In the genomic region with DNA sequence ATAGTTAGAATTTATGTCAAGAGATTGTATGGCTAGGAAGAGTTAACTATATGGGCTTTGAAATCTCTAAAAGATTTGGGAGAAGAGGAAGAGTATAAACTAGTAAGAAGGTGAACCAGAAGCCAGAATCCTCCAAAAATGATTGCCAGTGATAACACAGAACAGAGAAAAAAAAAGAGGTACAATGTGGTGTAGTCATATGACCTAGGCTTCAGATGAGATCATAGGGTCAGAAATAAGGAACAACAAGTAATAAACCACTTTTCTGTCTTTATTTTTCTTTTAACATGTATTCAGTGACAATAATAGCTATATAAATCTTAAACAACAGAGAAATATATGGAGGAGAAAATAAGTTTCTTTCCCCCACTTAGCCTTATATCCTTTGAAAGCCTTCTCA, we compare ENCODE assay signal across 8 cellular contexts. TPM values are rescaled to one million over a fixed set of nuclear protein-coding genes. Genes with fewer than 3 reads are reported as not detected.
A peak's percentile ranks its signal among the peaks of the same experiment; 100 is the strongest.
DNase-seq lines count a peak whose midpoint lies in the region; ATAC-seq, FAIRE-seq and TF ChIP-seq lines count a peak whose summit lies in the region.
"Had no signal": no experiment of that assay in that cellular context is flagged by ENCODE, and none has a peak within 500 bp of the region (broad histone marks: within the 10 kb centered on the region; RNA-seq: fewer than 3 reads in every experiment).

No MANE protein-coding gene starts in this region.

- H3K27me3 Mint-ChIP-seq in CD4-positive, alpha-beta memory T cell, result peaks cover 0 to 2% of the 10 kb centered on the region in 2 donors
- no peaks in the 10 kb centered on the region; the same call in 1 of the 2 replicates for H3K27me3 Mint-ChIP-seq in WTC11 (ENCODE audit: low read depth)
- no peaks in the 10 kb centered on the region for H3K27me3 Mint-ChIP-seq in naive thymus-derived CD8-positive, alpha-beta T cell

- TF ChIP-seq POLR2A in prostate gland (IDR thresholded peaks at IDR 0.05), result no peak

- no peaks in the 10 kb centered on the region for H3K36me3 ChIP-seq in CD4-positive, alpha-beta memory T cell (ENCODE audit: insufficient read depth, low read length)
- H3K36me3 ChIP-seq in prostate gland, result no peaks in the 10 kb centered on the region

- peaks cover 52% of the 10 kb centered on the region for H3K4me1 ChIP-seq in CD4-positive, alpha-beta memory T cell (ENCODE audit: insufficient read depth, low read length)
- H3K4me1 ChIP-seq in prostate gland (replicated peaks), result peaks cover 6% of the 10 kb centered on the region

- H3K36me3 Mint-ChIP-seq in CD4-positive, alpha-beta memory T cell, result peaks cover under 1 to 21% of the 10 kb centered on the region in 2 donors
- no peaks in the 10 kb centered on the region for H3K36me3 Mint-ChIP-seq in WTC11
- peaks cover 0 to 13% (median 0%) of the 10 kb centered on the region in 3 donors for H3K36me3 Mint-ChIP-seq in naive thymus-derived CD8-positive, alpha-beta T cell

- peaks cover 0 to 2% (median 0%) of the 10 kb centered on the region in 8 donors for H3K9me3 Mint-ChIP-seq in CD4-positive, alpha-beta memory T cell
- no peaks in the 10 kb centered on the region for H3K9me3 Mint-ChIP-seq in WTC11
- H3K9me3 Mint-ChIP-seq in naive thymus-derived CD8-positive, alpha-beta T cell, result no peaks in the 10 kb centered on the region

- FAIRE-seq in D721Med (lab: Jason Lieb, UNC), result no peak

- no peaks in the 10 kb centered on the region for H3K27me3 ChIP-seq in CD4-positive, alpha-beta memory T cell (ENCODE audit: insufficient read depth, low read length)
- H3K27me3 ChIP-seq in HL-60 (ENCODE audit: insufficient read depth, poor library complexity, severe bottlenecking), result no peaks in the 10 kb centered on the region
- H3K27me3 ChIP-seq in prostate gland (replicated peaks; ENCODE audit: insufficient read depth), result no peaks in the 10 kb centered on the region

- intact Hi-C loops in CD4-positive, alpha-beta memory T cell (cut with micrococcal nuclease), result loop anchor here (5.0 kb wide), 1 partner anchor 438 kb away; no protein-coding TSS in a partner anchor
- intact Hi-C loops in prostate gland (cut with DNase I), result loop anchor here (5.0 kb wide), 1 partner anchor 33 kb away; no protein-coding TSS in a partner anchor

- H3K4me1 Mint-ChIP-seq in CD4-positive, alpha-beta memory T cell, result peaks cover 38 to 79% (median 53%) of the 10 kb centered on the region in 4 donors
- H3K4me1 Mint-ChIP-seq in WTC11, result peaks cover 41% of the 10 kb centered on the region
- peaks cover 25 to 75% (median 58%) of the 10 kb centered on the region in 4 donors for H3K4me1 Mint-ChIP-seq in naive thymus-derived CD8-positive, alpha-beta T cell

- ATAC-seq in WTC11 (no peak), HG02970 (IDR thresholded peaks at IDR 0.05; ENCODE audit: low FRiP score, unreplicated experiment) (no peak)
- no peak for ATAC-seq in naive thymus-derived CD8-positive, alpha-beta T cell

- no peak for TF ChIP-seq CTCF in HL-60 (IDR thresholded peaks at IDR 0.05; ENCODE audit: insufficient read depth, low read length)
- TF ChIP-seq CTCF in WTC11 (IDR thresholded peaks at IDR 0.05), result no peak
- TF ChIP-seq CTCF in prostate gland (IDR thresholded peaks at IDR 0.05), result no peak
- no peak for TF ChIP-seq CTCF in D721Med (IDR thresholded peaks at IDR 0.05; ENCODE audit: insufficient read depth, missing control alignments)

- H3K27ac Mint-ChIP-seq in CD4-positive, alpha-beta memory T cell, result peak overlapping the region; percentile 79 to 98 (median 94)
- peak overlapping the region; percentile 48 for H3K27ac Mint-ChIP-seq in WTC11
- H3K27ac Mint-ChIP-seq in naive thymus-derived CD8-positive, alpha-beta T cell, result peak overlapping the region; percentile 80 to 100 (median 98)

- POLR2A ChIA-PET in CD4-positive, alpha-beta memory T cell (lab: Charles Lee; ENCODE audit: partially characterized antibody), result interaction anchor here (1.5 to 5.9 kb wide), 2 partner anchors 35 to 85 kb away, joined by 3 to 45 read pairs; no protein-coding TSS in a partner anchor
- POLR2A ChIA-PET in WTC11 (lab: Charles Lee), result no interaction called here
- POLR2A ChIA-PET in naive thymus-derived CD8-positive, alpha-beta T cell (lab: Charles Lee), result no interaction called here

- peak overlapping the region; percentile 84 for H3K27ac ChIP-seq in CD4-positive, alpha-beta memory T cell (ENCODE audit: low read depth, low read length)
- peak overlapping the region; percentile 86 for H3K27ac ChIP-seq in HL-60 (replicated peaks)
- H3K27ac ChIP-seq in prostate gland, result no peak overlapping the region

- CTCF ChIA-PET in CD4-positive, alpha-beta memory T cell (lab: Charles Lee; ENCODE audit: partially characterized antibody), result interaction anchor here (8.0 to 8.1 kb wide), 2 partner anchors 34 to 45 kb away, joined by 85 to 305 read pairs; partner anchors contain the start of gene FOXJ2
- CTCF ChIA-PET in WTC11 (lab: Charles Lee), result interaction anchor here (1.1 kb wide), 1 partner anchor 35 kb away, joined by 3 read pairs; no protein-coding TSS in a partner anchor

- H3K4me3 Mint-ChIP-seq in CD4-positive, alpha-beta memory T cell, result peak overlapping the region in 7 of 8 donors; percentile 2 to 63 (median 56)
- H3K4me3 Mint-ChIP-seq in WTC11, result peak overlapping the region; percentile 6
- peak overlapping the region; percentile 4 to 99 (median 60) for H3K4me3 Mint-ChIP-seq in naive thymus-derived CD8-positive, alpha-beta T cell

- H3K4me3 ChIP-seq in CD4-positive, alpha-beta memory T cell (ENCODE audit: low read length in 2 of 2), result no peak overlapping the region
- H3K4me3 ChIP-seq in HL-60 (replicated peaks; ENCODE audit: insufficient read depth, low read length), result no peak overlapping the region
- H3K4me3 ChIP-seq in prostate gland, result no peak overlapping the region

- DNase-seq in CD4-positive, alpha-beta memory T cell, result no peak
- DNase-seq in HL-60 (ENCODE audit: low read depth in 1 of 2, low spot score in 1 of 2) (no peak), WTC11 (ENCODE audit: low spot score) (no peak), prostate gland (ENCODE audit: low spot score) (no peak), D721Med (ENCODE audit: insufficient read length, low spot score) (no peak)
- DNase-seq in naive thymus-derived CD8-positive, alpha-beta T cell, result no peak

- no peaks in the 10 kb centered on the region for H3K9me3 ChIP-seq in CD4-positive, alpha-beta memory T cell (ENCODE audit: control insufficient read depth in 1 of 2, low read length in 2 of 2)
- no peaks in the 10 kb centered on the region for H3K9me3 ChIP-seq in prostate gland

TF ChIP-seq in WTC11, 78 proteins besides CTCF, POLR2A, EP300 and RAD21 (continues in another document):
- TF ChIP-seq JUN (CRISPR knock-in tag; IDR thresholded peaks at IDR 0.05) (no peak), FOXP1 (CRISPR knock-in tag; IDR thresholded peaks at IDR 0.05; ENCODE audit: borderline replicate concordance) (no peak), NR3C1 (CRISPR knock-in tag; conservative IDR thresholded peaks at IDR 0.05; ENCODE audit: low read depth) (no peak), NFYB (CRISPR knock-in tag; conservative IDR thresholded peaks at IDR 0.05; ENCODE audit: low read depth) (no peak), MXD4 (CRISPR knock-in tag; IDR thresholded peaks at IDR 0.05; ENCODE audit: borderline replicate concordance) (no peak)
- TF ChIP-seq, protein P1, sequence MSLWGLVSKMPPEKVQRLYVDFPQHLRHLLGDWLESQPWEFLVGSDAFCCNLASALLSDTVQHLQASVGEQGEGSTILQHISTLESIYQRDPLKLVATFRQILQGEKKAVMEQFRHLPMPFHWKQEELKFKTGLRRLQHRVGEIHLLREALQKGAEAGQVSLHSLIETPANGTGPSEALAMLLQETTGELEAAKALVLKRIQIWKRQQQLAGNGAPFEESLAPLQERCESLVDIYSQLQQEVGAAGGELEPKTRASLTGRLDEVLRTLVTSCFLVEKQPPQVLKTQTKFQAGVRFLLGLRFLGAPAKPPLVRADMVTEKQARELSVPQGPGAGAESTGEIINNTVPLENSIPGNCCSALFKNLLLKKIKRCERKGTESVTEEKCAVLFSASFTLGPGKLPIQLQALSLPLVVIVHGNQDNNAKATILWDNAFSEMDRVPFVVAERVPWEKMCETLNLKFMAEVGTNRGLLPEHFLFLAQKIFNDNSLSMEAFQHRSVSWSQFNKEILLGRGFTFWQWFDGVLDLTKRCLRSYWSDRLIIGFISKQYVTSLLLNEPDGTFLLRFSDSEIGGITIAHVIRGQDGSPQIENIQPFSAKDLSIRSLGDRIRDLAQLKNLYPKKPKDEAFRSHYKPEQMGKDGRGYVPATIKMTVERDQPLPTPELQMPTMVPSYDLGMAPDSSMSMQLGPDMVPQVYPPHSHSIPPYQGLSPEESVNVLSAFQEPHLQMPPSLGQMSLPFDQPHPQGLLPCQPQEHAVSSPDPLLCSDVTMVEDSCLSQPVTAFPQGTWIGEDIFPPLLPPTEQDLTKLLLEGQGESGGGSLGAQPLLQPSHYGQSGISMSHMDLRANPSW (CRISPR knock-in tag; conservative IDR thresholded peaks at IDR 0.05; ENCODE audit: low read depth), result no peak
- TF ChIP-seq, protein P2, sequence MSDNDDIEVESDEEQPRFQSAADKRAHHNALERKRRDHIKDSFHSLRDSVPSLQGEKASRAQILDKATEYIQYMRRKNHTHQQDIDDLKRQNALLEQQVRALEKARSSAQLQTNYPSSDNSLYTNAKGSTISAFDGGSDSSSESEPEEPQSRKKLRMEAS (CRISPR knock-in tag; IDR thresholded peaks at IDR 0.05), result no peak

RNA-seq across cellular contexts. Expression of gene NECAP1, which starts 1.9 kb away (rescaled TPM):
- 10 to 100 TPM; 59.2 to 59.5 TPM for total RNA-seq in CD4-positive, alpha-beta memory T cell
- 10 to 100 TPM; 24.3 to 29.3 TPM for polyA plus RNA-seq in CD4-positive, alpha-beta memory T cell
- total RNA-seq in WTC11 (2021) (23.6 to 26.4 TPM (median 23.7 TPM) in 3 replicates), prostate gland (10 to 100 TPM; 52.0 to 60.2 TPM)
- 10 to 100 TPM; 59.8 to 67.9 TPM for total RNA-seq in naive thymus-derived CD8-positive, alpha-beta T cell
- polyA plus RNA-seq in naive thymus-derived CD8-positive, alpha-beta T cell, result 10 to 100 TPM; 20.4 to 26.0 (median 24.9) TPM

RNA-seq across cellular contexts. Expression of gene C3AR1, which starts 14.0 kb away (rescaled TPM):
- 1 to 10 TPM; 4.6 to 6.1 TPM for total RNA-seq in CD4-positive, alpha-beta memory T cell
- polyA plus RNA-seq in CD4-positive, alpha-beta memory T cell, result 10 to 100 TPM in 1 of 2 donors, 1 to 10 TPM in 1; 8.6 to 10.6 TPM
- 0.09 TPM in 2 of 3 replicates, not detected in the other for total RNA-seq in WTC11 (2021)
- 1 to 10 TPM; 1.5 to 2.0 TPM for total RNA-seq in naive thymus-derived CD8-positive, alpha-beta T cell
- 1 to 10 TPM in 2 of 3 donors, under 1 TPM in 1; 0.09 to 6.5 (median 2.7) TPM for polyA plus RNA-seq in naive thymus-derived CD8-positive, alpha-beta T cell
- total RNA-seq in prostate gland, result 1 to 10 TPM; 1.5 to 3.4 TPM

RNA-seq across cellular contexts. Expression of gene CLEC4A, which starts 43.3 kb away (rescaled TPM):
- total RNA-seq in CD4-positive, alpha-beta memory T cell, result 1 to 10 TPM; 1.2 to 2.1 TPM
- 1 to 10 TPM in 1 of 2 donors, under 1 TPM in 1; 0.69 to 1.2 TPM for polyA plus RNA-seq in CD4-positive, alpha-beta memory T cell
- total RNA-seq in WTC11 (2021) (0.44 to 0.62 TPM in 2 of 3 replicates, not detected in the other), prostate gland (1 to 10 TPM in 1 of 2 donors, not detected in 1; 1.1 TPM)
- total RNA-seq in naive thymus-derived CD8-positive, alpha-beta T cell, result 1 to 10 TPM; 1.4 to 2.9 TPM
- polyA plus RNA-seq in naive thymus-derived CD8-positive, alpha-beta T cell, result under 1 TPM; 0.39 to 0.82 (median 0.60) TPM
- total RNA-seq: myocyte had no signal

RNA-seq across cellular contexts. Expression of gene FOXJ2, which starts 47.6 kb away (rescaled TPM):
- total RNA-seq in CD4-positive, alpha-beta memory T cell, result 10 to 100 TPM; 32.4 to 33.4 TPM
- polyA plus RNA-seq in CD4-positive, alpha-beta memory T cell, result 10 to 100 TPM in 1 of 2 donors, 1 to 10 TPM in 1; 4.8 to 18.3 TPM
- total RNA-seq in WTC11 (2021) (10.3 to 12.7 TPM (median 10.4 TPM) in 3 replicates), prostate gland (10 to 100 TPM; 15.4 to 27.8 TPM)
- total RNA-seq in naive thymus-derived CD8-positive, alpha-beta T cell, result 10 to 100 TPM; 26.6 to 27.1 TPM
- polyA plus RNA-seq in naive thymus-derived CD8-positive, alpha-beta T cell, result 10 to 100 TPM in 1 of 3 donors, 1 to 10 TPM in 2; 6.7 to 14.4 (median 9.7) TPM

Comparison
In these comparisons a context has a peak if more than half of its experiments do, and no peak if none do; other contexts are left out.
1. H3K27ac ChIP-seq: peak in CD4-positive, alpha-beta memory T cell (single experiment) and HL-60 (single experiment); none in prostate gland (0 of 2).
2. H3K27ac Mint-ChIP-seq: peak in every context shown above with its lines; median percentile 98 in naive thymus-derived CD8-positive, alpha-beta T cell; 94 in CD4-positive, alpha-beta memory T cell; 48 in WTC11.
3. H3K4me3 Mint-ChIP-seq: peak in every context shown above with its lines; median percentile 60 in naive thymus-derived CD8-positive, alpha-beta T cell; 56 in CD4-positive, alpha-beta memory T cell; 6 in WTC11.